Comparison of ENCODE assay signal across 10 cellular contexts in the genomic region with DNA sequence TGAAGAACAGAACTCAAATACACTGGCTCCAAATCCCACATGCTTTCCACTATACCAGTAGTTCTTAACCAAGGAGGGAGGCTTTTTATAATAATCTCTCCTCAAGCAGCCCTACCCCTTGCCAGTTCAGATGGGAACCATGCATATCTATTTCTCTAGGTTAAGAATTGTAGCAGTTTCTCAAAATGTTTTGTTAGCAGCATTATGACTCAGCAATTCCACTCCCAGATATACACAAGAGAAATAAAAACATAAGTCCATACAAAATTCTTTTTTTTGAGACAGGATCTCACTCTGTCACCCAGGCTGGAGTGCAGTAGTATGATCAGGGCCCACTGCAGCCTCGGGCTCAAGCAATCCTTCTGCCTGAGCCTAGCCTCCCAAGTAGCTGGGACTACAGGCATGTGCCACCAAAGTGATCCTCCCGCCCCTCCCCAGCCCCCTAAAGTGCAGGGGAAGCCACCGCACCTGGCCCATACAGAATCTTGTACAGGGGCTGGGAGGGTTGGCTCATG. TPM values are rescaled to one million over a fixed set of nuclear protein-coding genes. Genes with fewer than 3 reads are reported as not detected.
DNase-seq lines count a peak whose midpoint lies in the region; ATAC-seq and TF ChIP-seq lines count a peak whose summit lies in the region.
"Had no signal": no experiment of that assay in that cellular context is flagged by ENCODE, and none has a peak within 500 bp of the region (broad histone marks: within the 10 kb centered on the region; RNA-seq: fewer than 3 reads in every experiment).

No MANE protein-coding gene starts in this region.

- H3K27me3 Mint-ChIP-seq in activated naive CD4-positive, alpha-beta T cell treated with anti-CD3 and anti-CD28 coated beads, Interleukin-2, amount 50 U/mL, for 24 hours = no peaks in the 10 kb centered on the region
- no peaks in the 10 kb centered on the region for H3K27me3 Mint-ChIP-seq in activated naive CD8-positive, alpha-beta T cell treated with anti-CD3 and anti-CD28 coated beads, Interleukin-2, amount 50 U/mL, for 24 hours
- H3K27me3 Mint-ChIP-seq: CD4-positive, alpha-beta T cell had no signal

- no peak for TF ChIP-seq CTCF in left ventricle myocardium inferior (IDR thresholded peaks at IDR 0.05; ENCODE audit: borderline replicate concordance)
- TF ChIP-seq CTCF in upper lobe of right lung (IDR thresholded peaks at IDR 0.05) = no peak
- no peak for TF ChIP-seq CTCF in MM.1S (IDR thresholded peaks at IDR 0.05; ENCODE audit: low read length)

- H3K36me3 Mint-ChIP-seq in activated naive CD4-positive, alpha-beta T cell treated with anti-CD3 and anti-CD28 coated beads, Interleukin-2, amount 50 U/mL, for 24 hours = peaks cover 24% of the 10 kb centered on the region
- peaks cover 67% of the 10 kb centered on the region for H3K36me3 Mint-ChIP-seq in activated naive CD8-positive, alpha-beta T cell treated with anti-CD3 and anti-CD28 coated beads, Interleukin-2, amount 50 U/mL, for 24 hours (ENCODE audit: low read depth)

- H3K27ac ChIP-seq in left ventricle myocardium inferior (replicated peaks) (peak overlapping the region; percentile 90), upper lobe of right lung (peak overlapping the region; percentile 4), MM.1S (ENCODE audit: low read length) (no peak overlapping the region)

- H3K4me3 Mint-ChIP-seq in activated naive CD4-positive, alpha-beta T cell treated with anti-CD3 and anti-CD28 coated beads, Interleukin-2, amount 50 U/mL, for 24 hours = no peak overlapping the region
- H3K4me3 Mint-ChIP-seq in activated naive CD8-positive, alpha-beta T cell treated with anti-CD3 and anti-CD28 coated beads, Interleukin-2, amount 50 U/mL, for 24 hours = no peak overlapping the region
- H3K4me3 Mint-ChIP-seq: CD4-positive, alpha-beta T cell had no signal

- no peak overlapping the region for H3K4me3 ChIP-seq in left ventricle myocardium inferior
- H3K4me3 ChIP-seq in upper lobe of right lung = no peak overlapping the region
- no peak overlapping the region for H3K4me3 ChIP-seq in MM.1S (ENCODE audit: low read length)

- no peak overlapping the region for H3K4me2 ChIP-seq in MM.1S (ENCODE audit: low read depth, low read length)

- no peak for ATAC-seq in activated naive CD8-positive, alpha-beta T cell treated with anti-CD3 and anti-CD28 coated beads, Interleukin-2, amount 50 U/mL, for 24 hours
- ATAC-seq in upper lobe of right lung = no peak

- peak overlapping the region; percentile 72 for H3K27ac Mint-ChIP-seq in activated naive CD4-positive, alpha-beta T cell treated with anti-CD3 and anti-CD28 coated beads, Interleukin-2, amount 50 U/mL, for 24 hours
- H3K27ac Mint-ChIP-seq in activated naive CD8-positive, alpha-beta T cell treated with anti-CD3 and anti-CD28 coated beads, Interleukin-2, amount 50 U/mL, for 24 hours = peak overlapping the region; percentile 39

- peaks cover 41% of the 10 kb centered on the region for H3K36me3 ChIP-seq in left ventricle myocardium inferior
- peaks cover 32% of the 10 kb centered on the region for H3K36me3 ChIP-seq in upper lobe of right lung
- peaks cover 14% of the 10 kb centered on the region; the same call in 1 of the 2 replicates for H3K36me3 ChIP-seq in MM.1S (replicated peaks; ENCODE audit: insufficient read depth, low read length)

- no peaks in the 10 kb centered on the region for H3K27me3 ChIP-seq in left ventricle myocardium inferior (ENCODE audit: low read depth)
- H3K27me3 ChIP-seq in upper lobe of right lung = no peaks in the 10 kb centered on the region
- no peaks in the 10 kb centered on the region for H3K27me3 ChIP-seq in MM.1S (replicated peaks; ENCODE audit: insufficient read depth, low read length)

- H3K79me2 ChIP-seq in MM.1S (ENCODE audit: low read length) = peaks cover 100% of the 10 kb centered on the region

- H3K4me1 Mint-ChIP-seq in activated naive CD4-positive, alpha-beta T cell treated with anti-CD3 and anti-CD28 coated beads, Interleukin-2, amount 50 U/mL, for 24 hours = peaks cover 81% of the 10 kb centered on the region
- H3K4me1 Mint-ChIP-seq in activated naive CD8-positive, alpha-beta T cell treated with anti-CD3 and anti-CD28 coated beads, Interleukin-2, amount 50 U/mL, for 24 hours = peaks cover 66% of the 10 kb centered on the region

- H3K4me1 ChIP-seq in left ventricle myocardium inferior (peaks cover 100% of the 10 kb centered on the region), upper lobe of right lung (peaks cover 13% of the 10 kb centered on the region), MM.1S (ENCODE audit: low read length) (no peaks in the 10 kb centered on the region)

- no peaks in the 10 kb centered on the region for H3K9me2 ChIP-seq in MM.1S (replicated peaks; ENCODE audit: insufficient read depth, low read length)

- peaks cover 51% of the 10 kb centered on the region for H4K20me1 ChIP-seq in MM.1S (ENCODE audit: insufficient read depth, low read length)

- H3K9ac ChIP-seq in MM.1S (ENCODE audit: low read length) = no peak overlapping the region

- intact Hi-C loops in left ventricle myocardium inferior (cut with micrococcal nuclease) = no loop called here
- intact Hi-C loops in upper lobe of right lung (cut with DNase I) = no loop called here

- H3K9me3 ChIP-seq in left ventricle myocardium inferior (replicated peaks) = no peaks in the 10 kb centered on the region
- no peaks in the 10 kb centered on the region for H3K9me3 ChIP-seq in upper lobe of right lung
- H3K9me3 ChIP-seq in MM.1S (replicated peaks; ENCODE audit: insufficient read depth, low read length) = no peaks in the 10 kb centered on the region

- no peaks in the 10 kb centered on the region for H3F3A ChIP-seq in MM.1S (ENCODE audit: insufficient read depth, low read length)

- no peak for DNase-seq in activated naive CD4-positive, alpha-beta T cell treated with Interleukin-2 at 50 U/mL for 16 hours
- DNase-seq in activated naive CD8-positive, alpha-beta T cell treated with anti-CD3 and anti-CD28 coated beads, Interleukin-2, amount 50 U/mL, for 24 hours = no peak
- DNase-seq in left ventricle myocardium inferior (no peak), upper lobe of right lung (no peak), MM.1S (no peak), ACHN (no peak), NCI-H1105 (lab: John Stamatoyannopoulos, UW) (no peak)
- DNase-seq: CD4-positive, alpha-beta T cell; MV-4-11 had no signal

- in situ Hi-C loops in ACHN (cut with HindIII; ENCODE audit: low pct_ligation_motif_present, low pct_unique_long_range_greater_than_20kb, low sequenced_read_pairs) = no loop called here

- no peaks in the 10 kb centered on the region for H3K9me3 Mint-ChIP-seq in activated naive CD4-positive, alpha-beta T cell treated with anti-CD3 and anti-CD28 coated beads, Interleukin-2, amount 50 U/mL, for 24 hours
- H3K9me3 Mint-ChIP-seq in activated naive CD8-positive, alpha-beta T cell treated with anti-CD3 and anti-CD28 coated beads, Interleukin-2, amount 50 U/mL, for 24 hours = no peaks in the 10 kb centered on the region
- H3K9me3 Mint-ChIP-seq: CD4-positive, alpha-beta T cell had no signal

- no peak overlapping the region for H2AFZ ChIP-seq in MM.1S (ENCODE audit: low read length)

RNA-seq across cellular contexts. Expression of a gene that starts 18.1 kb away (rescaled TPM):
- total RNA-seq in left ventricle myocardium inferior (223 TPM), upper lobe of right lung (102 TPM)

RNA-seq across cellular contexts. Expression of a gene that starts 38.2 kb away (rescaled TPM):
- 2,037 TPM for total RNA-seq in left ventricle myocardium inferior
- 494 TPM for total RNA-seq in upper lobe of right lung
